ENCODE assay signal across 3 cellular contexts in the genomic region with DNA sequence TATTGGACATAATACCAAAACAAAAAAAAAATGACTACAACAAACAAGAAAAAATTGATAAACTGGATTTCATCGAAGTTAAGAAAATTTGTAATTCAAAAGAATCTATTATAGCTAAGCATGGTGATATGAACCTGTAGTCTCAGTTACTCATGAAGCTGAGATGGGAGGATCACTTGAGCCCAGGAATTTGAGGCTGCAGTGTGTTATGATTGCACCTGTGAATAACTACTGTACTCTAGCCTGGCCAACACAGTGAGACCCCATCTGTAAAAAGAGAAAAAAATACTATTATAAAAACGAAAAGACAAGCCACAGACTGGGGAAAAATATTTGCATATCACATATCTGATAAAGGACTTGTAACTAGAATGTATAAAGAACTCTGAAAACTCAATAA.
TF ChIP-seq lines count a peak whose summit lies in the region.

No MANE protein-coding gene starts in this region.

TF ChIP-seq in HepG2, 621 proteins besides CTCF, POLR2A, EP300 and RAD21:
- TF ChIP-seq ZNF121 (CRISPR knock-in tag; IDR thresholded peaks at IDR 0.05): peak; percentile 57; the same call in 1 of the 2 replicates
- TF ChIP-seq, protein P1, sequence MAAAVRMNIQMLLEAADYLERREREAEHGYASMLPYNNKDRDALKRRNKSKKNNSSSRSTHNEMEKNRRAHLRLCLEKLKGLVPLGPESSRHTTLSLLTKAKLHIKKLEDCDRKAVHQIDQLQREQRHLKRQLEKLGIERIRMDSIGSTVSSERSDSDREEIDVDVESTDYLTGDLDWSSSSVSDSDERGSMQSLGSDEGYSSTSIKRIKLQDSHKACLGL (CRISPR knock-in tag; IDR thresholded peaks at IDR 0.05): no peak
- TF ChIP-seq ZFAT (CRISPR knock-in tag; conservative IDR thresholded peaks at IDR 0.05): no peak

TF ChIP-seq in HEK293, 187 proteins besides CTCF, POLR2A, EP300 and RAD21:
- TF ChIP-seq ZNF660 (tag by site-specific recombination; IDR thresholded peaks at IDR 0.05): no peak
- 0 out of 2 replicates have a peak, but pooled peaks have one; percentile 41 for TF ChIP-seq ZNF121 (tag by site-specific recombination; IDR thresholded peaks at IDR 0.05)
- 0 out of 2 replicates have a peak, but pooled peaks have one; percentile 4 for TF ChIP-seq SCRT2 (tag by site-specific recombination; IDR thresholded peaks at IDR 0.05)

TF ChIP-seq in K562, 482 proteins besides CTCF, POLR2A, EP300 and RAD21:
- no peak for TF ChIP-seq ZFP30 (CRISPR knock-in tag; IDR thresholded peaks at IDR 0.05; ENCODE audit: borderline replicate concordance)
- TF ChIP-seq ZNF121 (CRISPR knock-in tag; conservative IDR thresholded peaks at IDR 0.05): peak; percentile 66
TF ChIP-seq in K562: peak in this region for 1.
